In the genomic region with DNA sequence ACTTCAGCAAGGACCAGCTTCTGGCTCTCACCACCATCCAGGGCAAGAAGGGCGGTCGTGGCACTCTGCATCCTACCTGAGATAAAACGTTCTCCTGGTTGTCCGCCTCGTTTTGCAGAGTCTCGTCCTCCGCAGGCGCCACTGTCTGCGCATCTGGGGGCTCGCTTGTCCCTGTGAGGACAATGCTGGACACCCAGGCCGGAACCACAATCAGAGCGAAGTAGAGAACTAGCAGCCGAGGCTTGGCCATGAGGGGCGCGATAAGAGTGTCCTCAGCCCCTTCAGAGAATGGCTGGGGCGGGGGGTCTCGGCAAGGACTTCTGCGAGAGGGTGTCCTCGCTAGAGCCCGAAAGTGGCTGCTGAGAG, we compare ENCODE assay signal across 1 cellular context.
TF ChIP-seq lines count a peak whose summit lies in the region.

No MANE protein-coding gene starts in this region.

TF ChIP-seq in neural cell, 6 proteins besides CTCF, POLR2A, EP300 and RAD21 (continued from another document):
- TF ChIP-seq, protein P1, sequence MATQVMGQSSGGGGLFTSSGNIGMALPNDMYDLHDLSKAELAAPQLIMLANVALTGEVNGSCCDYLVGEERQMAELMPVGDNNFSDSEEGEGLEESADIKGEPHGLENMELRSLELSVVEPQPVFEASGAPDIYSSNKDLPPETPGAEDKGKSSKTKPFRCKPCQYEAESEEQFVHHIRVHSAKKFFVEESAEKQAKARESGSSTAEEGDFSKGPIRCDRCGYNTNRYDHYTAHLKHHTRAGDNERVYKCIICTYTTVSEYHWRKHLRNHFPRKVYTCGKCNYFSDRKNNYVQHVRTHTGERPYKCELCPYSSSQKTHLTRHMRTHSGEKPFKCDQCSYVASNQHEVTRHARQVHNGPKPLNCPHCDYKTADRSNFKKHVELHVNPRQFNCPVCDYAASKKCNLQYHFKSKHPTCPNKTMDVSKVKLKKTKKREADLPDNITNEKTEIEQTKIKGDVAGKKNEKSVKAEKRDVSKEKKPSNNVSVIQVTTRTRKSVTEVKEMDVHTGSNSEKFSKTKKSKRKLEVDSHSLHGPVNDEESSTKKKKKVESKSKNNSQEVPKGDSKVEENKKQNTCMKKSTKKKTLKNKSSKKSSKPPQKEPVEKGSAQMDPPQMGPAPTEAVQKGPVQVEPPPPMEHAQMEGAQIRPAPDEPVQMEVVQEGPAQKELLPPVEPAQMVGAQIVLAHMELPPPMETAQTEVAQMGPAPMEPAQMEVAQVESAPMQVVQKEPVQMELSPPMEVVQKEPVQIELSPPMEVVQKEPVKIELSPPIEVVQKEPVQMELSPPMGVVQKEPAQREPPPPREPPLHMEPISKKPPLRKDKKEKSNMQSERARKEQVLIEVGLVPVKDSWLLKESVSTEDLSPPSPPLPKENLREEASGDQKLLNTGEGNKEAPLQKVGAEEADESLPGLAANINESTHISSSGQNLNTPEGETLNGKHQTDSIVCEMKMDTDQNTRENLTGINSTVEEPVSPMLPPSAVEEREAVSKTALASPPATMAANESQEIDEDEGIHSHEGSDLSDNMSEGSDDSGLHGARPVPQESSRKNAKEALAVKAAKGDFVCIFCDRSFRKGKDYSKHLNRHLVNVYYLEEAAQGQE (IDR thresholded peaks at IDR 0.05; ENCODE audit: borderline replicate concordance): no peak
- TF ChIP-seq MXI1 (conservative IDR thresholded peaks at IDR 0.05; ENCODE audit: poor library complexity, severe bottlenecking): no peak
- no peak for TF ChIP-seq TAF1 (IDR thresholded peaks at IDR 0.05; ENCODE audit: low read depth)
